8 cellular contexts compared by ENCODE assay signal in genomic region chr6:27132282-27132531, GRCh38.
DNase-seq lines count a peak whose midpoint lies in the region; ATAC-seq and TF ChIP-seq lines count a peak whose summit lies in the region.
"Not testable (repeated sequence)": the region's sequence is repeated elsewhere in the genome, so short reads cannot be mapped to it uniquely, and the experiment has no call there.

No MANE protein-coding gene starts in this region.

- not testable (repeated sequence) for H3K36me3 Mint-ChIP-seq in neural progenitor cell

- not testable (repeated sequence) for H3K27me3 Mint-ChIP-seq in neural progenitor cell (ENCODE audit: insufficient read depth, low read depth)

- peak overlapping the region; percentile 98 for H3K4me2 ChIP-seq in OCI-LY3 (ENCODE audit: low read length)
- peak overlapping the region; percentile 76 for H3K4me2 ChIP-seq in neural progenitor cell

- H2AFZ ChIP-seq in OCI-LY3 (ENCODE audit: low read depth, low read length); neural progenitor cell (replicated peaks): not testable (repeated sequence)

- 0% methylated on average over 14 of the region's 14 CpGs for WGBS in heart right ventricle, 2 donors
- WGBS in urinary bladder, result 1% methylated on average over 14 of the region's 14 CpGs

- H3K79me2 ChIP-seq in OCI-LY3 (ENCODE audit: low read length), result peaks cover 11% of the 10 kb centered on the region
- H3K79me2 ChIP-seq in neural progenitor cell (ENCODE audit: low read depth), result not testable (repeated sequence)

- not testable (repeated sequence) for H3K4me3 Mint-ChIP-seq in neural progenitor cell

- H4K20me1 ChIP-seq in OCI-LY3 (ENCODE audit: insufficient read depth, low read length); neural progenitor cell (ENCODE audit: low read depth): not testable (repeated sequence)

- H3K4me1 ChIP-seq in ES-I3 (ENCODE audit: insufficient read depth, low read length); urinary bladder (ENCODE audit: insufficient read depth): not testable (repeated sequence)
- H3K4me1 ChIP-seq in OCI-LY3 (ENCODE audit: low read length) (peaks cover 37% of the 10 kb centered on the region), heart right ventricle (peaks cover 0 to 47% (median 14%) of the 10 kb centered on the region in 9 donors), neural progenitor cell (peaks cover 24% of the 10 kb centered on the region)

- H3K9ac ChIP-seq in ES-I3 (ENCODE audit: low read depth, low read length) (peak overlapping the region; percentile 93), OCI-LY3 (ENCODE audit: low read length) (peak overlapping the region; percentile 98)
- H3K9ac ChIP-seq in neural progenitor cell, result not testable (repeated sequence)

- H3K4me3 ChIP-seq in OCI-LY3 (ENCODE audit: low read length), result peak overlapping the region; percentile 87
- H3K4me3 ChIP-seq in astrocyte of the cerebellum (ENCODE audit: low read depth, low read length), result peak overlapping the region; percentile 54
- H3K4me3 ChIP-seq in heart right ventricle, result peak overlapping the region; percentile 30 to 67 (median 64)
- H3K4me3 ChIP-seq in neural progenitor cell, result peak overlapping the region; percentile 74
- H3K4me3 ChIP-seq in urinary bladder (ENCODE audit: low read depth, low read length), result peak overlapping the region; percentile 35

- not testable (repeated sequence) for H3K36me3 ChIP-seq in ES-I3 (ENCODE audit: insufficient read depth, low read length); heart right ventricle; neural progenitor cell; urinary bladder (ENCODE audit: insufficient read depth)
- peaks cover 14% of the 10 kb centered on the region for H3K36me3 ChIP-seq in OCI-LY3 (replicated peaks; ENCODE audit: low read depth, low read length)

- peak; percentile 3 for ATAC-seq in GM21529 (IDR thresholded peaks at IDR 0.05; ENCODE audit: unreplicated experiment)
- ATAC-seq in HG03196 (IDR thresholded peaks at IDR 0.05; ENCODE audit: unreplicated experiment), result peak; percentile 10
- peak in 2 of 8 donors; percentile 0 to 4 for ATAC-seq in heart right ventricle

- not testable (repeated sequence) for H3K9me3 ChIP-seq in ES-I3 (ENCODE audit: control insufficient read depth, insufficient read depth, low read length); OCI-LY3 (ENCODE audit: insufficient read depth, low read length); heart right ventricle; neural progenitor cell (ENCODE audit: low read depth)

- not testable (repeated sequence) for DNase-seq in astrocyte of the cerebellum (ENCODE audit: low read depth); heart right ventricle; neural progenitor cell (ENCODE audit: low spot score)

- intact Hi-C loops in heart right ventricle (cut with DNase I), result loop anchor here in 5 of 10 donors (2.0 to 10.0 kb wide), 5 partner anchors 15 to 1107 kb away; partner anchors contain the start of gene ZNF184 (in 2 of the 5)

- H3K9me3 Mint-ChIP-seq in neural progenitor cell, result not testable (repeated sequence)

- TF ChIP-seq CTCF in OCI-LY3 (IDR thresholded peaks at IDR 0.05; ENCODE audit: low read depth, low read length); astrocyte of the cerebellum (IDR thresholded peaks at IDR 0.05; ENCODE audit: low read depth, low read length, missing control alignments); heart right ventricle (IDR thresholded peaks at IDR 0.05); neural progenitor cell (IDR thresholded peaks at IDR 0.05): not testable (repeated sequence)

- peaks cover 48% of the 10 kb centered on the region for H3F3A ChIP-seq in neural progenitor cell (ENCODE audit: low read depth)

- not testable (repeated sequence) for H3K27me3 ChIP-seq in OCI-LY3 (ENCODE audit: low read depth, low read length); heart right ventricle; neural progenitor cell

- H3K27ac ChIP-seq in OCI-LY3 (ENCODE audit: low read length) (peak overlapping the region; percentile 100), heart right ventricle (peak overlapping the region; percentile 11 to 90 (median 79)), neural progenitor cell (peak overlapping the region; percentile 35), urinary bladder (ENCODE audit: low read depth) (peak overlapping the region; percentile 78)

- peaks cover 42% of the 10 kb centered on the region for H3K4me1 Mint-ChIP-seq in neural progenitor cell

- in situ Hi-C loops in astrocyte of the cerebellum (cut with HindIII; ENCODE audit: low sequenced_read_pairs), result loop anchor here (25.0 kb wide), 1 partner anchor 1095 kb away; a partner anchor contains a TSS

- not testable (repeated sequence) for H3K27ac Mint-ChIP-seq in neural progenitor cell

Comparison
In these comparisons a context has a peak if more than half of its experiments do, and no peak if none do; other contexts are left out.
1. H3K27ac ChIP-seq: peak in every context shown above with its lines; median percentile 100 in OCI-LY3; 79 in heart right ventricle; 78 in urinary bladder; 35 in neural progenitor cell.
2. H3K4me3 ChIP-seq: peak in every context shown above with its lines; median percentile 87 in OCI-LY3; 74 in neural progenitor cell; 64 in heart right ventricle; 54 in astrocyte of the cerebellum; 35 in urinary bladder.